ENCODE assay signal across 19 cellular contexts in the genomic region with DNA sequence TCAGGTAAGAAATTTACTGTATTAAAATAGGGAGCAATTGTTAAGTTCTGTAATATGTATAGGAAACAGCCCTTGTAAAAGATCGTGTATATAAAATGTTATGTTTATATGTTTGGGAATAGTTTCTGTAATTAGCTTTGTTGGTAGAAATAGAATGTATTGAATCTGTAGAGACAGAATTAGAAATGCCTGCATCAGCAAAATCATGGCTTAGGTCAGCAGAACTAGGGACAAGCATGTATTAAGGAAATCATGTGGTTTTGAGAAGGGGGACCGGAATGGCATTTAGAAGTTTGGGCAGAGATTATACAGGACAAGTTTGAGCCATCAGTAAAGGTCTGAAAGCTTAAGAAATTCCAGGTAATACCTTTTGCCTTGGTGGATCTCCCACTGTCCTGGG.
DNase-seq lines count a peak whose midpoint lies in the region; ATAC-seq, FAIRE-seq and TF ChIP-seq lines count a peak whose summit lies in the region.
"Had no signal": no experiment of that assay in that cellular context is flagged by ENCODE, and none has a peak within 500 bp of the region (broad histone marks: within the 10 kb centered on the region; RNA-seq: fewer than 3 reads in every experiment).

No MANE protein-coding gene starts in this region.

- H3K4me2 ChIP-seq in HepG2 (ENCODE audit: low read depth, low read length) (no peak overlapping the region), MM.1S (ENCODE audit: low read depth, low read length) (peak overlapping the region; percentile 10; the same call in 1 of the 2 replicates), K562 (ENCODE audit: insufficient read depth, low read length) (no peak overlapping the region), SK-N-SH (no peak overlapping the region)
- H3K4me2 ChIP-seq: BLaER1 had no signal

- H4K20me1 ChIP-seq in HepG2 (ENCODE audit: insufficient read depth, low read length) (no peaks in the 10 kb centered on the region), MM.1S (ENCODE audit: insufficient read depth, low read length) (no peaks in the 10 kb centered on the region), K562 (replicated peaks; ENCODE audit: control insufficient read depth, insufficient read depth, low read length) (no peaks in the 10 kb centered on the region), SK-N-SH (ENCODE audit: insufficient read depth) (no peaks in the 10 kb centered on the region)
- H4K20me1 ChIP-seq: BLaER1 had no signal

- in situ Hi-C loops in HepG2 (cut with HindIII; ENCODE audit: extremely low pct_ligation_motif_present, low pct_unique_long_range_greater_than_20kb) (no loop called here), K562 (cut with MboI) (no loop called here)

- TF ChIP-seq RAD21 in HepG2 (CRISPR knock-in tag; IDR thresholded peaks at IDR 0.05) (no peak), K562 (CRISPR knock-in tag; conservative IDR thresholded peaks at IDR 0.05 in 1 of 2, IDR thresholded peaks at IDR 0.05 in 1 of 2) (no peak), SK-N-SH (IDR thresholded peaks at IDR 0.05; ENCODE audit: low read length) (no peak)

- FAIRE-seq in HepG2 (lab: Jason Lieb, UNC) (no peak), K562 (lab: Jason Lieb, UNC) (no peak)
- FAIRE-seq: GM12891, GM18507 had no signal

- no peaks in the 10 kb centered on the region for H3K9me1 ChIP-seq in K562 (ENCODE audit: control insufficient read depth, insufficient read depth, low read length)

- TF ChIP-seq EP300 in HepG2 (IDR thresholded peaks at IDR 0.05; ENCODE audit: low read depth in 2 of 2, low read length in 2 of 2) = no peak
- no peak for TF ChIP-seq EP300 in HepG2 (CRISPR knock-in tag; IDR thresholded peaks at IDR 0.05; ENCODE audit: borderline replicate concordance)
- TF ChIP-seq EP300 in K562 (IDR thresholded peaks at IDR 0.05; ENCODE audit: low read length) = no peak
- TF ChIP-seq EP300 in SK-N-SH (IDR thresholded peaks at IDR 0.05; ENCODE audit: borderline replicate concordance in 1 of 2, low read depth in 1 of 2, low read length in 1 of 2) = no peak

- H3K79me2 ChIP-seq in HepG2 (ENCODE audit: insufficient read depth, low read length) (no peaks in the 10 kb centered on the region), MM.1S (ENCODE audit: low read length) (no peaks in the 10 kb centered on the region), K562 (ENCODE audit: control insufficient read depth, insufficient read depth, low read length) (no peaks in the 10 kb centered on the region), SK-N-SH (ENCODE audit: insufficient read depth) (no peaks in the 10 kb centered on the region)

- DNase-seq in HepG2 (ENCODE audit: low spot score) (no peak), right lobe of liver (no peak), MM.1S (peak; percentile 44), K562 (ENCODE audit: extremely low read depth in 1 of 4, low spot score in 3 of 4) (no peak), SK-N-SH (no peak), MV-4-11 (lab: John Stamatoyannopoulos, UW) (no peak)
- DNase-seq: Caco-2; CD4-positive, CD25-positive, alpha-beta regulatory T cell; CD8-positive, alpha-beta T cell; DMS153; GF-D8; HFFc6 had no signal

- intact Hi-C loops in HepG2 (cut with micrococcal nuclease; ENCODE audit: unreplicated experiment) (no loop called here), right lobe of liver (cut with DNase I) (no loop called here), K562 (cut with micrococcal nuclease) (no loop called here)

- H3K9me2 ChIP-seq in MM.1S (replicated peaks; ENCODE audit: insufficient read depth, low read length) (no peaks in the 10 kb centered on the region), SK-N-SH (no peaks in the 10 kb centered on the region)

- H3K4me1 ChIP-seq in HepG2 (ENCODE audit: insufficient read depth, low read length) (no peaks in the 10 kb centered on the region), right lobe of liver (no peaks in the 10 kb centered on the region), MM.1S (ENCODE audit: low read length) (peaks cover 34% of the 10 kb centered on the region), K562 (replicated peaks in 1 of 2; ENCODE audit: control insufficient read depth in 2 of 2, insufficient read depth in 2 of 2, low read length in 2 of 2) (no peaks in the 10 kb centered on the region), SK-N-SH (ENCODE audit: control insufficient read depth in 1 of 2, insufficient read depth in 2 of 2, low read depth in 1 of 2, low read length in 1 of 2) (peaks cover 0 to 4% of the 10 kb centered on the region in 2 experiments; a peak in 1 of 4 replicates)
- H3K4me1 ChIP-seq: Caco-2 had no signal

- CTCF ChIA-PET in HepG2 (lab: Yijun Ruan, JAX; ENCODE audit: low intra/inter-chr PET ratio, low total read pairs) (no interaction called here), K562 (lab: Yijun Ruan, JAX; ENCODE audit: low intra/inter-chr PET ratio) (no interaction called here), SK-N-SH (lab: Yijun Ruan, JAX) (interaction anchor here (0.6 to 1.8 kb wide), 4 partner anchors 12 to 179 kb away, joined by 3 to 10 read pairs (median 4); no protein-coding TSS in a partner anchor)

- H3K9ac ChIP-seq in HepG2 (ENCODE audit: insufficient read depth, low read depth, low read length) = no peak overlapping the region
- no peak overlapping the region for H3K9ac ChIP-seq in MM.1S (ENCODE audit: low read length)
- H3K9ac ChIP-seq in K562 (ENCODE audit: insufficient read depth in 1 of 2, low read depth in 2 of 2, low read length in 2 of 2) = no peak overlapping the region
- H3K9ac ChIP-seq in SK-N-SH = no peak overlapping the region
- H3K9ac ChIP-seq: BLaER1, GM23248 had no signal

- H3K4me3 ChIP-seq in HepG2 (replicated peaks in 1 of 3; ENCODE audit: insufficient read depth in 1 of 3, low read depth in 2 of 3, low read length in 3 of 3) = no peak overlapping the region
- no peak overlapping the region for H3K4me3 ChIP-seq in right lobe of liver
- H3K4me3 ChIP-seq in MM.1S (ENCODE audit: low read length) = no peak overlapping the region
- no peak overlapping the region for H3K4me3 ChIP-seq in K562
- H3K4me3 ChIP-seq in SK-N-SH (ENCODE audit: low read depth in 2 of 2, low read length in 1 of 2) = no peak overlapping the region
- H3K4me3 ChIP-seq: BLaER1, GM23248, HAP-1 had no signal

- BruUV-seq in HepG2 (replicated peaks; lab: Mats Ljungman, UMichigan) (no TSS peak), K562 (replicated peaks; lab: Mats Ljungman, UMichigan) (no TSS peak)

- H3K27ac ChIP-seq in HepG2 (ENCODE audit: extremely low read length, insufficient read depth, low read length) (no peak overlapping the region), right lobe of liver (no peak overlapping the region), MM.1S (ENCODE audit: low read length) (no peak overlapping the region), K562 (ENCODE audit: extremely low read depth, low read depth, low read length) (no peak overlapping the region), SK-N-SH (ENCODE audit: low read depth in 2 of 2, low read length in 1 of 2) (no peak overlapping the region)
- H3K27ac ChIP-seq: BLaER1, C4-2B, GM23248 had no signal

- H2AFZ ChIP-seq in HepG2 (ENCODE audit: low read length) (no peak overlapping the region), MM.1S (ENCODE audit: low read length) (0 out of 2 replicates have a peak overlapping the region, but pooled peaks have one; percentile 8), K562 (ENCODE audit: low read depth, low read length) (no peak overlapping the region), SK-N-SH (ENCODE audit: low read depth) (no peak overlapping the region)
- H2AFZ ChIP-seq: GM23248 had no signal

- TF ChIP-seq POLR2A in HepG2 (IDR thresholded peaks at IDR 0.05; ENCODE audit: insufficient read depth in 1 of 2, low read depth in 2 of 2, low read length in 2 of 2) = no peak
- no peak for TF ChIP-seq POLR2A in right lobe of liver (IDR thresholded peaks at IDR 0.05)
- TF ChIP-seq POLR2A in K562 (conservative IDR thresholded peaks at IDR 0.05) = no peak

- no peaks in the 10 kb centered on the region for H3F3A ChIP-seq in MM.1S (ENCODE audit: insufficient read depth, low read length)
- no peaks in the 10 kb centered on the region for H3F3A ChIP-seq in SK-N-SH (replicated peaks; ENCODE audit: insufficient read depth)

- POLR2A ChIA-PET in HepG2 (lab: Yijun Ruan, JAX) = no interaction called here
- POLR2A ChIA-PET in K562 (lab: Yijun Ruan, JAX) = no interaction called here
- POLR2A ChIA-PET in SK-N-SH (lab: Yijun Ruan, JAX) = no interaction called here

- ATAC-seq in HepG2 = no peak
- ATAC-seq in right lobe of liver = no peak
- ATAC-seq in K562 = no peak
- ATAC-seq in HG02571 (IDR thresholded peaks at IDR 0.05; ENCODE audit: unreplicated experiment) = no peak
- ATAC-seq: CD8-positive, alpha-beta T cell had no signal

- WGBS in HepG2 (ENCODE audit: low lambda C conversion rate) = 8% methylated on average over 2 of the region's 2 CpGs
- 75% methylated on average over 2 of the region's 2 CpGs for WGBS in right lobe of liver (ENCODE audit: insufficient coverage, low coverage, low lambda C conversion rate, missing lambda C conversion rate)
- WGBS in K562 (ENCODE audit: insufficient coverage, low coverage, missing lambda C conversion rate) = 0% methylated on average over 2 of the region's 2 CpGs
- 78% methylated on average over 2 of the region's 2 CpGs for WGBS in SK-N-SH (ENCODE audit: low lambda C conversion rate)

- no peaks in the 10 kb centered on the region for H3K36me3 ChIP-seq in HepG2 (replicated peaks in 1 of 2; ENCODE audit: control insufficient read depth in 1 of 2, insufficient read depth in 2 of 2, low read length in 2 of 2)
- H3K36me3 ChIP-seq in right lobe of liver = no peaks in the 10 kb centered on the region
- H3K36me3 ChIP-seq in MM.1S (replicated peaks; ENCODE audit: insufficient read depth, low read length) = no peaks in the 10 kb centered on the region
- no peaks in the 10 kb centered on the region for H3K36me3 ChIP-seq in K562 (ENCODE audit: control insufficient read depth, insufficient read depth, low read length)
- no peaks in the 10 kb centered on the region for H3K36me3 ChIP-seq in SK-N-SH (replicated peaks in 1 of 2; ENCODE audit: control insufficient read depth in 1 of 2, insufficient read depth in 2 of 2, low read length in 1 of 2)
- H3K36me3 ChIP-seq: BLaER1, HAP-1 had no signal

- H3K27me3 ChIP-seq in HepG2 (ENCODE audit: control insufficient read depth in 1 of 2, insufficient read depth in 2 of 2, low read length in 2 of 2) (peaks cover 1 to 5% of the 10 kb centered on the region in 2 experiments; a peak in 1 of 5 replicates), right lobe of liver (no peaks in the 10 kb centered on the region), MM.1S (replicated peaks; ENCODE audit: insufficient read depth, low read length) (no peaks in the 10 kb centered on the region), K562 (ENCODE audit: control insufficient read depth in 2 of 2, insufficient read depth in 2 of 2, low read length in 2 of 2) (no peaks in the 10 kb centered on the region), SK-N-SH (ENCODE audit: insufficient read depth) (no peaks in the 10 kb centered on the region)
- H3K27me3 ChIP-seq: BLaER1 had no signal

- no peaks in the 10 kb centered on the region for H3K9me3 ChIP-seq in HepG2 (ENCODE audit: low read length)
- no peaks in the 10 kb centered on the region for H3K9me3 ChIP-seq in right lobe of liver
- H3K9me3 ChIP-seq in MM.1S (replicated peaks; ENCODE audit: insufficient read depth, low read length) = no peaks in the 10 kb centered on the region
- H3K9me3 ChIP-seq in K562 (replicated peaks; ENCODE audit: control insufficient read depth, insufficient read depth, low read depth, low read length) = no peaks in the 10 kb centered on the region
- no peaks in the 10 kb centered on the region for H3K9me3 ChIP-seq in SK-N-SH
- H3K9me3 ChIP-seq: BLaER1, Caco-2, HAP-1 had no signal

- TF ChIP-seq CTCF in HepG2 (CRISPR knock-in tag; IDR thresholded peaks at IDR 0.05) (no peak), right lobe of liver (IDR thresholded peaks at IDR 0.05) (no peak), MM.1S (IDR thresholded peaks at IDR 0.05; ENCODE audit: low read length) (no peak), K562 (IDR thresholded peaks at IDR 0.05 in 2 of 3, conservative IDR thresholded peaks at IDR 0.05 in 1 of 3; ENCODE audit: insufficient read depth in 2 of 3, low read depth in 1 of 3, low read length in 3 of 3) (no peak), SK-N-SH (IDR thresholded peaks at IDR 0.05) (no peak)
